In the genomic region with DNA sequence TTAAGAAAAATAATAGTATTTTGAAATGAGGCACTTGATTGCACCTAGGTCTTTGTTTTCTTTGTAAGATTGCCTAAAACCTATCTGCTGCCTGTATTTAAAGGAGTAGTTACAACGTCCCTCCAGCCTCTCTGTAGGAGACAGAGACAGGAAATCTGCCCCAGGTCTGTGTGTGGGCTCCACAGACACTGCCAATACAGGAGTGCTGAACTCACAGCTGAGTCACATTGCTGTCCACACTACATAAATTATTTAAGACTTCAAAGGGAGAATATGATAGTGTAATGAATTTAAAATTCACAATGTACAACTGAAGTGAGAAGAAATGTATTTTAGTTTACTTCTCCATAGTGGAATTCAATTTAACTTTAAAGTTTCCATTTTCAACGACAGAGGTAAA, we compare ENCODE assay signal across 27 cellular contexts. TPM values are rescaled to one million over a fixed set of nuclear protein-coding genes. Genes with fewer than 3 reads are reported as not detected.
DNase-seq lines count a peak whose midpoint lies in the region; FAIRE-seq and TF ChIP-seq lines count a peak whose summit lies in the region.
"Had no signal": no experiment of that assay in that cellular context is flagged by ENCODE, and none has a peak within 500 bp of the region (broad histone marks: within the 10 kb centered on the region; RNA-seq: fewer than 3 reads in every experiment).

No MANE protein-coding gene starts in this region.

- FAIRE-seq in urothelium cell line (lab: Jason Lieb, UNC) = no peak
- FAIRE-seq: kidney had no signal

- no peak for TF ChIP-seq CTCF in adrenal gland (IDR thresholded peaks at IDR 0.05)
- TF ChIP-seq CTCF in foreskin fibroblast (IDR thresholded peaks at IDR 0.05; ENCODE audit: low read depth, low read length) = no peak
- no peak for TF ChIP-seq CTCF in GM13976 (IDR thresholded peaks at IDR 0.05; ENCODE audit: borderline replicate concordance, control extremely low read depth, extremely low read depth, insufficient read depth, missing control alignments)

- H3K27ac ChIP-seq in adrenal gland = peak overlapping the region in 1 of 5 donors; percentile 3
- H3K27ac ChIP-seq: HL-60, ovary, transverse colon had no signal

- no peak overlapping the region for H3K27ac Mint-ChIP-seq in immature natural killer cell
- H3K27ac Mint-ChIP-seq: activated CD4-positive, alpha-beta T cell treated with anti-CD3 and anti-CD28 coated beads, Interleukin-2, amount 10 ng/mL, durations not matched to agents 7 days and 5 days; B cell; memory B cell; naive thymus-derived CD8-positive, alpha-beta T cell; stimulated activated naive CD8-positive, alpha-beta T cell treated with anti-CD3 and anti-CD28 coated beads, Interleukin-15, amount 100 ng/mL, for 72 hours; T-cell had no signal

- H3K4me1 Mint-ChIP-seq in immature natural killer cell = no peaks in the 10 kb centered on the region
- H3K4me1 Mint-ChIP-seq: activated CD4-positive, alpha-beta T cell treated with anti-CD3 and anti-CD28 coated beads, Interleukin-2, amount 10 ng/mL, durations not matched to agents 7 days and 5 days; central memory CD8-positive, alpha-beta T cell; stimulated activated naive CD8-positive, alpha-beta T cell treated with anti-CD3 and anti-CD28 coated beads, Interleukin-15, amount 100 ng/mL, for 72 hours; T-cell had no signal

- no peak for TF ChIP-seq POLR2A in adrenal gland (IDR thresholded peaks at IDR 0.05)

- no peaks in the 10 kb centered on the region for H3K9me3 ChIP-seq in adrenal gland (replicated peaks in 1 of 3)
- H3K9me3 ChIP-seq: ovary, transverse colon had no signal

- peak; percentile 37 for DNase-seq in HT1080 (ENCODE audit: low read depth)
- DNase-seq in adrenal gland = peak in 5 of 7 donors; percentile 21 to 56 (median 44)
- peak; percentile 25 to 37 for DNase-seq in foreskin fibroblast
- peak; percentile 65 for DNase-seq in urothelium cell line (ENCODE audit: low spot score)
- no peak for DNase-seq in immature natural killer cell
- no peak for DNase-seq in GM13976 (ENCODE audit: low spot score)
- DNase-seq in H4 (ENCODE audit: low spot score) = no peak
- DNase-seq: activated CD4-positive, alpha-beta T cell treated with anti-CD3 and anti-CD28 coated beads, Interleukin-2, amount 10 ng/mL, durations not matched to agents 7 days and 5 days; activated gamma-delta T cell treated with Interleukin-2 at 50 U/mL for 16 hours; amygdala; COR-L47; hippocampal formation; KBM-7; kidney; naive thymus-derived CD8-positive, alpha-beta T cell; NCI-H1048; NCI-H2029; NCI-H510A; ovary; stimulated activated CD4-positive, alpha-beta T cell treated with anti-CD3 and anti-CD28 coated beads, Interleukin-2, amount 100 ng/mL, for 48 hours; stimulated activated naive CD8-positive, alpha-beta T cell treated with anti-CD3 and anti-CD28 coated beads, Interleukin-15, amount 100 ng/mL, for 72 hours; T-cell; transverse colon had no signal

- no peaks in the 10 kb centered on the region for H3K36me3 ChIP-seq in adrenal gland (replicated peaks in 1 of 2)
- H3K36me3 ChIP-seq: ovary, transverse colon had no signal

- peaks cover 0 to 2% (median 0%) of the 10 kb centered on the region in 3 donors for H3K36me3 Mint-ChIP-seq in immature natural killer cell
- H3K36me3 Mint-ChIP-seq: naive thymus-derived CD8-positive, alpha-beta T cell had no signal

- no peaks in the 10 kb centered on the region for H3K27me3 ChIP-seq in adrenal gland
- H3K27me3 ChIP-seq: ovary had no signal

- no peaks in the 10 kb centered on the region for H3K9me3 Mint-ChIP-seq in immature natural killer cell
- H3K9me3 Mint-ChIP-seq: activated CD4-positive, alpha-beta T cell treated with anti-CD3 and anti-CD28 coated beads, Interleukin-2, amount 10 ng/mL, durations not matched to agents 7 days and 5 days; central memory CD8-positive, alpha-beta T cell; stimulated activated naive CD8-positive, alpha-beta T cell treated with anti-CD3 and anti-CD28 coated beads, Interleukin-15, amount 100 ng/mL, for 72 hours; T-cell had no signal

- intact Hi-C loops in adrenal gland (cut with DNase I) = no loop called here

- peaks cover 4 to 12% (median 4%) of the 10 kb centered on the region in 3 donors for H3K27me3 Mint-ChIP-seq in immature natural killer cell (ENCODE audit: low read depth in 3 of 3)

- peaks cover 8 to 15% of the 10 kb centered on the region in 2 donors for H3K4me1 ChIP-seq in adrenal gland (replicated peaks in 1 of 2)

- H3K4me3 Mint-ChIP-seq in immature natural killer cell = no peak overlapping the region
- H3K4me3 Mint-ChIP-seq: activated CD4-positive, alpha-beta T cell treated with anti-CD3 and anti-CD28 coated beads, Interleukin-2, amount 10 ng/mL, durations not matched to agents 7 days and 5 days; B cell; central memory CD8-positive, alpha-beta T cell; memory B cell; naive thymus-derived CD8-positive, alpha-beta T cell; stimulated activated naive CD8-positive, alpha-beta T cell treated with anti-CD3 and anti-CD28 coated beads, Interleukin-15, amount 100 ng/mL, for 72 hours; T-cell had no signal

- WGBS in adrenal gland, 4 donors = 20 to 34% (median 24%) methylated on average over 2 of the region's 2 CpGs

- in situ Hi-C loops in GM13976 (cut with MboI; ENCODE audit: low sequenced_read_pairs, unreplicated experiment) = no loop called here

- H3K4me3 ChIP-seq in adrenal gland (no peak overlapping the region), foreskin fibroblast (ENCODE audit: low read depth in 1 of 2, low read length in 2 of 2) (no peak overlapping the region)
- H3K4me3 ChIP-seq: ovary, transverse colon had no signal

RNA-seq across cellular contexts. Expression of gene APC, which starts 48.2 kb away (rescaled TPM):
- total RNA-seq in HT1080 (2014; rRNA removed; shearing (Covaris generic)) = 21.4 and 28.9 TPM in 2 replicates
- polyA plus RNA-seq in HT1080 (2015; cell fraction: cytosol; rRNA removed) = 4.1 and 6.2 TPM in 2 replicates
- polyA plus RNA-seq in HT1080 (2015; cell fraction: nucleus; rRNA removed) = 17.1 and 19.1 TPM in 2 replicates
- total RNA-seq in adrenal gland = 10 to 100 TPM; 28.7 to 78.1 (median 38.7) TPM
- polyA plus RNA-seq in adrenal gland (10 to 100 TPM in 1 of 3 donors, 1 to 10 TPM in 2; 2.5 to 19.6 (median 6.0) TPM), immature natural killer cell (10 to 100 TPM in 2 of 3 donors, 1 to 10 TPM in 1; 6.1 to 36.5 (median 14.3) TPM)
- total RNA-seq in H4 (2014; rRNA removed; shearing (Covaris generic)) = 25.0 and 29.4 TPM in 2 replicates

Comparison
In these comparisons a context has a peak if more than half of its experiments do, and no peak if none do; other contexts are left out.
1. DNase-seq: peak in HT1080 (single experiment), adrenal gland (5 of 7), foreskin fibroblast (2 of 2) and urothelium cell line (single experiment); none in immature natural killer cell (0 of 3), GM13976 (single experiment) and H4 (single experiment).